ENCODE assay signal across 1 cellular context in genomic region chr14:32202468-32202865, GRCh38.
TF ChIP-seq lines count a peak whose summit lies in the region.

No MANE protein-coding gene starts in this region.

TF ChIP-seq in K562, 482 proteins besides CTCF, POLR2A, EP300 and RAD21 (continued from another document):
- TF ChIP-seq HBP1 (CRISPR knock-in tag; IDR thresholded peaks at IDR 0.05) (no peak), BCOR (IDR thresholded peaks at IDR 0.05) (no peak), ZNF280A (IDR thresholded peaks at IDR 0.05; ENCODE audit: low read depth, partially characterized antibody) (no peak), CBFA2T3 (IDR thresholded peaks at IDR 0.05) (no peak), HMGXB4 (CRISPR knock-in tag; IDR thresholded peaks at IDR 0.05) (no peak), KDM2B (CRISPR knock-in tag; IDR thresholded peaks at IDR 0.05) (no peak), ARHGAP35 (IDR thresholded peaks at IDR 0.05; ENCODE audit: partially characterized antibody) (no peak), E2F3 (CRISPR knock-in tag; IDR thresholded peaks at IDR 0.05) (no peak)
